In genomic region chr2:177256695-177257094, GRCh38 we compare ENCODE assay signal across 17 cellular contexts. TPM values are rescaled to one million over a fixed set of nuclear protein-coding genes. Genes with fewer than 3 reads are reported as not detected.
DNase-seq lines count a peak whose midpoint lies in the region; ATAC-seq and TF ChIP-seq lines count a peak whose summit lies in the region.
"Had no signal": no experiment of that assay in that cellular context is flagged by ENCODE, and none has a peak within 500 bp of the region (broad histone marks: within the 10 kb centered on the region; RNA-seq: fewer than 3 reads in every experiment).

No MANE protein-coding gene starts in this region.

- H3K27ac Mint-ChIP-seq in activated CD8-positive, alpha-beta T cell treated with anti-CD3 and anti-CD28 coated beads for 36 hours: peak overlapping the region; percentile 72
- no peak overlapping the region for H3K27ac Mint-ChIP-seq in activated CD8-positive, alpha-beta T cell treated with anti-CD3 and anti-CD28 coated beads, Interleukin-2, amount 10 ng/mL, durations not matched to agents 7 days and 5 days
- peak overlapping the region; percentile 36 for H3K27ac Mint-ChIP-seq in activated T-helper 1 cell treated with anti-CD3 and anti-CD28 coated beads, Interleukin-12 subunit alpha, Interleukin-12 subunit beta, Interleukin-2, Interleukin-4 antibody, amounts not matched to agents 30 ng/mL and 10 ng/mL and 1 ng/mL, durations not matched to agents 14 hours and 24 hours and 36 hours

- H3K4me3 ChIP-seq in liver (ENCODE audit: low read depth in 1 of 3, low read length in 3 of 3) (peak overlapping the region in 1 of 3 donors; percentile 11), subcutaneous abdominal adipose tissue (ENCODE audit: low read depth in 1 of 5, low read length in 5 of 5) (no peak overlapping the region)
- H3K4me3 ChIP-seq: prostate gland, testis had no signal

- no peaks in the 10 kb centered on the region for H3K27me3 Mint-ChIP-seq in activated CD8-positive, alpha-beta T cell treated with anti-CD3 and anti-CD28 coated beads for 36 hours
- H3K27me3 Mint-ChIP-seq in activated CD8-positive, alpha-beta T cell treated with anti-CD3 and anti-CD28 coated beads, Interleukin-2, amount 10 ng/mL, durations not matched to agents 7 days and 5 days (ENCODE audit: low read depth): no peaks in the 10 kb centered on the region
- no peaks in the 10 kb centered on the region for H3K27me3 Mint-ChIP-seq in activated T-helper 1 cell treated with anti-CD3 and anti-CD28 coated beads, Interleukin-12 subunit alpha, Interleukin-12 subunit beta, Interleukin-2, Interleukin-4 antibody, amounts not matched to agents 30 ng/mL and 10 ng/mL and 1 ng/mL, durations not matched to agents 14 hours and 24 hours and 36 hours (ENCODE audit: insufficient read depth)
- H3K27me3 Mint-ChIP-seq: brain had no signal

- CTCF ChIA-PET in activated CD8-positive, alpha-beta T cell treated with anti-CD3 and anti-CD28 coated beads for 36 hours (lab: Charles Lee): interaction anchor here (0.6 to 0.7 kb wide), 3 partner anchors 15 to 93 kb away, joined by 3 to 4 read pairs (median 4); no protein-coding TSS in a partner anchor
- CTCF ChIA-PET in activated CD8-positive, alpha-beta T cell treated with anti-CD3 and anti-CD28 coated beads, Interleukin-2, amount 10 ng/mL, durations not matched to agents 7 days and 5 days (lab: Charles Lee): interaction anchor here (1.0 to 1.5 kb wide), 4 partner anchors 9 to 92 kb away, joined by 3 to 4 read pairs (median 4); no protein-coding TSS in a partner anchor

- peak overlapping the region; percentile 62 to 72 for H3K27ac ChIP-seq in liver (ENCODE audit: low read depth in 1 of 2, low read length in 2 of 2)
- peak overlapping the region; percentile 31 for H3K27ac ChIP-seq in subcutaneous abdominal adipose tissue (ENCODE audit: low read depth, low read length)
- H3K27ac ChIP-seq: prostate gland had no signal

- ATAC-seq in activated CD8-positive, alpha-beta T cell treated with anti-CD3 and anti-CD28 coated beads for 36 hours: no peak
- no peak for ATAC-seq in activated CD8-positive, alpha-beta T cell treated with anti-CD3 and anti-CD28 coated beads, Interleukin-2, amount 10 ng/mL, durations not matched to agents 7 days and 5 days
- ATAC-seq in HG03354 (IDR thresholded peaks at IDR 0.05; ENCODE audit: poor library complexity, severe bottlenecking, unreplicated experiment): no peak

- intact Hi-C loops in activated CD8-positive, alpha-beta T cell treated with anti-CD3 and anti-CD28 coated beads for 36 hours (cut with micrococcal nuclease): loop anchor here (5.0 kb wide), 1 partner anchor 89 kb away; no protein-coding TSS in a partner anchor
- intact Hi-C loops in activated T-helper 1 cell treated with anti-CD3 and anti-CD28 coated beads, Interleukin-12 subunit alpha, Interleukin-12 subunit beta, Interleukin-2, Interleukin-4 antibody, amounts not matched to agents 30 ng/mL and 10 ng/mL and 1 ng/mL, durations not matched to agents 14 hours and 24 hours and 36 hours (cut with micrococcal nuclease): no loop called here

- DNase-seq in activated CD8-positive, alpha-beta T cell treated with anti-CD3 and anti-CD28 coated beads for 36 hours: no peak
- DNase-seq in activated CD8-positive, alpha-beta T cell treated with anti-CD3 and anti-CD28 coated beads, Interleukin-2, amount 10 ng/mL, durations not matched to agents 7 days and 5 days: no peak
- no peak for DNase-seq in activated T-helper 1 cell treated with anti-CD3 and anti-CD28 coated beads, Interleukin-12 subunit alpha, Interleukin-12 subunit beta, Interleukin-2, Interleukin-4 antibody, amounts not matched to agents 30 ng/mL and 10 ng/mL and 1 ng/mL, durations not matched to agents 14 hours and 24 hours and 36 hours (ENCODE audit: low spot score)
- DNase-seq in OCI-M1 (lab: John Stamatoyannopoulos, UW): no peak
- DNase-seq in NCI-H1092 treated with DMSO at 0.1 percent for 48 hours (lab: John Stamatoyannopoulos, UW): no peak
- DNase-seq: activated CD8-positive, alpha-beta memory T cell treated with anti-CD3 and anti-CD28 coated beads, Interleukin-2, amount 50 U/mL, for 4 hours; DMS79; hippocampal formation; mesendoderm; MV-4-11; NCI-H345; testis had no signal

- H3K4me3 Mint-ChIP-seq in activated CD8-positive, alpha-beta T cell treated with anti-CD3 and anti-CD28 coated beads for 36 hours: no peak overlapping the region
- no peak overlapping the region for H3K4me3 Mint-ChIP-seq in activated CD8-positive, alpha-beta T cell treated with anti-CD3 and anti-CD28 coated beads, Interleukin-2, amount 10 ng/mL, durations not matched to agents 7 days and 5 days
- H3K4me3 Mint-ChIP-seq in activated T-helper 1 cell treated with anti-CD3 and anti-CD28 coated beads, Interleukin-12 subunit alpha, Interleukin-12 subunit beta, Interleukin-2, Interleukin-4 antibody, amounts not matched to agents 30 ng/mL and 10 ng/mL and 1 ng/mL, durations not matched to agents 14 hours and 24 hours and 36 hours: no peak overlapping the region

- H3K4me1 Mint-ChIP-seq in activated CD8-positive, alpha-beta T cell treated with anti-CD3 and anti-CD28 coated beads for 36 hours (ENCODE audit: low read depth): peaks cover 89% of the 10 kb centered on the region
- peaks cover 87% of the 10 kb centered on the region for H3K4me1 Mint-ChIP-seq in activated CD8-positive, alpha-beta T cell treated with anti-CD3 and anti-CD28 coated beads, Interleukin-2, amount 10 ng/mL, durations not matched to agents 7 days and 5 days (ENCODE audit: low read depth)
- peaks cover 90% of the 10 kb centered on the region for H3K4me1 Mint-ChIP-seq in activated T-helper 1 cell treated with anti-CD3 and anti-CD28 coated beads, Interleukin-12 subunit alpha, Interleukin-12 subunit beta, Interleukin-2, Interleukin-4 antibody, amounts not matched to agents 30 ng/mL and 10 ng/mL and 1 ng/mL, durations not matched to agents 14 hours and 24 hours and 36 hours (ENCODE audit: low read depth)

- H3K27me3 ChIP-seq in liver (ENCODE audit: control insufficient read depth in 4 of 4, insufficient read depth in 4 of 4, low read length in 3 of 4) (no peaks in the 10 kb centered on the region), subcutaneous abdominal adipose tissue (ENCODE audit: control insufficient read depth in 5 of 5, insufficient read depth in 4 of 5, low read length in 5 of 5) (no peaks in the 10 kb centered on the region)
- H3K27me3 ChIP-seq: testis had no signal

- TF ChIP-seq CTCF in activated CD8-positive, alpha-beta T cell treated with anti-CD3 and anti-CD28 coated beads for 36 hours (IDR thresholded peaks at IDR 0.05): no peak
- TF ChIP-seq CTCF in liver (IDR thresholded peaks at IDR 0.05; ENCODE audit: low read depth, low read length, missing input control): no peak

- no peak for TF ChIP-seq RAD21 in liver (IDR thresholded peaks at IDR 0.05)

- H3K9ac ChIP-seq in liver (ENCODE audit: low read depth in 1 of 2, low read length in 2 of 2) (no peak overlapping the region), subcutaneous abdominal adipose tissue (ENCODE audit: low read length in 5 of 5) (peak overlapping the region in 2 of 5 donors; percentile 37 to 47)

- POLR2A ChIA-PET in activated CD8-positive, alpha-beta T cell treated with anti-CD3 and anti-CD28 coated beads for 36 hours (lab: Charles Lee): interaction anchor here (0.9 to 1.9 kb wide), 5 partner anchors 9 to 44 kb away, joined by 3 to 10 read pairs (median 4); partner anchors contain the start of gene HNRNPA3
- POLR2A ChIA-PET in activated CD8-positive, alpha-beta T cell treated with anti-CD3 and anti-CD28 coated beads, Interleukin-2, amount 10 ng/mL, durations not matched to agents 7 days and 5 days (lab: Charles Lee): no interaction called here

- peaks cover 6% of the 10 kb centered on the region for H3K9me3 Mint-ChIP-seq in activated CD8-positive, alpha-beta T cell treated with anti-CD3 and anti-CD28 coated beads for 36 hours
- peaks cover 5% of the 10 kb centered on the region for H3K9me3 Mint-ChIP-seq in activated CD8-positive, alpha-beta T cell treated with anti-CD3 and anti-CD28 coated beads, Interleukin-2, amount 10 ng/mL, durations not matched to agents 7 days and 5 days (ENCODE audit: insufficient read depth)
- peaks cover 4% of the 10 kb centered on the region for H3K9me3 Mint-ChIP-seq in activated T-helper 1 cell treated with anti-CD3 and anti-CD28 coated beads, Interleukin-12 subunit alpha, Interleukin-12 subunit beta, Interleukin-2, Interleukin-4 antibody, amounts not matched to agents 30 ng/mL and 10 ng/mL and 1 ng/mL, durations not matched to agents 14 hours and 24 hours and 36 hours

- H3K9me3 ChIP-seq in liver (ENCODE audit: control insufficient read depth in 4 of 4, low read length in 3 of 4): no peaks in the 10 kb centered on the region
- peaks cover 0 to 2% (median 0%) of the 10 kb centered on the region in 5 donors for H3K9me3 ChIP-seq in subcutaneous abdominal adipose tissue (ENCODE audit: control insufficient read depth in 5 of 5, low read length in 5 of 5)
- H3K9me3 ChIP-seq: prostate gland, testis had no signal

- WGBS in liver: 50% methylated on average over 3 of the region's 3 CpGs

- H3K36me3 ChIP-seq in liver (ENCODE audit: control insufficient read depth in 4 of 4, insufficient read depth in 3 of 4, low read depth in 1 of 4, low read length in 3 of 4) (no peaks in the 10 kb centered on the region), subcutaneous abdominal adipose tissue (ENCODE audit: control insufficient read depth in 5 of 5, insufficient read depth in 5 of 5, low read length in 5 of 5) (peaks cover 0 to 2% (median 0%) of the 10 kb centered on the region in 5 donors)
- H3K36me3 ChIP-seq: prostate gland had no signal

- H3K4me1 ChIP-seq in liver (ENCODE audit: control insufficient read depth in 4 of 4, insufficient read depth in 4 of 4, low read length in 3 of 4) (peaks cover 44 to 70% (median 60%) of the 10 kb centered on the region in 4 donors), subcutaneous abdominal adipose tissue (ENCODE audit: control insufficient read depth in 5 of 5, insufficient read depth in 5 of 5, low read length in 5 of 5) (peaks cover 17 to 88% (median 84%) of the 10 kb centered on the region in 5 donors)

- peaks cover 75% of the 10 kb centered on the region for H3K36me3 Mint-ChIP-seq in activated CD8-positive, alpha-beta T cell treated with anti-CD3 and anti-CD28 coated beads for 36 hours (ENCODE audit: low read depth)
- H3K36me3 Mint-ChIP-seq in activated CD8-positive, alpha-beta T cell treated with anti-CD3 and anti-CD28 coated beads, Interleukin-2, amount 10 ng/mL, durations not matched to agents 7 days and 5 days (ENCODE audit: low read depth): peaks cover 70% of the 10 kb centered on the region
- peaks cover 36% of the 10 kb centered on the region for H3K36me3 Mint-ChIP-seq in activated T-helper 1 cell treated with anti-CD3 and anti-CD28 coated beads, Interleukin-12 subunit alpha, Interleukin-12 subunit beta, Interleukin-2, Interleukin-4 antibody, amounts not matched to agents 30 ng/mL and 10 ng/mL and 1 ng/mL, durations not matched to agents 14 hours and 24 hours and 36 hours (ENCODE audit: low read depth)

RNA-seq across cellular contexts. Expression of gene NFE2L2, which starts 7.8 kb away (rescaled TPM):
- 10 to 100 TPM; 57.3 to 57.6 TPM for total RNA-seq in activated CD8-positive, alpha-beta T cell treated with anti-CD3 and anti-CD28 coated beads for 36 hours
- total RNA-seq in activated CD8-positive, alpha-beta T cell treated with anti-CD3 and anti-CD28 coated beads, Interleukin-2, amount 10 ng/mL, durations not matched to agents 7 days and 5 days: 10 to 100 TPM; 61.3 to 64.3 TPM
- 68.2 and 71.2 TPM in 2 replicates for total RNA-seq in activated T-helper 1 cell treated with anti-CD3 and anti-CD28 coated beads, Interleukin-12 subunit alpha, Interleukin-12 subunit beta, Interleukin-2, Interleukin-4 antibody, amounts not matched to agents 30 ng/mL and 10 ng/mL and 1 ng/mL, durations not matched to agents 14 hours and 24 hours and 36 hours
- total RNA-seq in liver: 10 to 100 TPM; 22.5 to 31.0 TPM
- polyA plus RNA-seq in liver: 10 to 100 TPM; 26.8 to 27.4 TPM

RNA-seq across cellular contexts. Expression of gene HNRNPA3, which starts 44.1 kb away (rescaled TPM):
- 100 to 1,000 TPM; 292 to 308 TPM for total RNA-seq in activated CD8-positive, alpha-beta T cell treated with anti-CD3 and anti-CD28 coated beads for 36 hours
- total RNA-seq in activated CD8-positive, alpha-beta T cell treated with anti-CD3 and anti-CD28 coated beads, Interleukin-2, amount 10 ng/mL, durations not matched to agents 7 days and 5 days: 100 to 1,000 TPM; 329 to 350 TPM
- 326 and 333 TPM in 2 replicates for total RNA-seq in activated T-helper 1 cell treated with anti-CD3 and anti-CD28 coated beads, Interleukin-12 subunit alpha, Interleukin-12 subunit beta, Interleukin-2, Interleukin-4 antibody, amounts not matched to agents 30 ng/mL and 10 ng/mL and 1 ng/mL, durations not matched to agents 14 hours and 24 hours and 36 hours
- 10 to 100 TPM; 41.5 to 61.9 TPM for total RNA-seq in liver
- 10 to 100 TPM; 22.9 to 72.5 TPM for polyA plus RNA-seq in liver
